ENCODE assay signal across 1 cellular context in the genomic region with DNA sequence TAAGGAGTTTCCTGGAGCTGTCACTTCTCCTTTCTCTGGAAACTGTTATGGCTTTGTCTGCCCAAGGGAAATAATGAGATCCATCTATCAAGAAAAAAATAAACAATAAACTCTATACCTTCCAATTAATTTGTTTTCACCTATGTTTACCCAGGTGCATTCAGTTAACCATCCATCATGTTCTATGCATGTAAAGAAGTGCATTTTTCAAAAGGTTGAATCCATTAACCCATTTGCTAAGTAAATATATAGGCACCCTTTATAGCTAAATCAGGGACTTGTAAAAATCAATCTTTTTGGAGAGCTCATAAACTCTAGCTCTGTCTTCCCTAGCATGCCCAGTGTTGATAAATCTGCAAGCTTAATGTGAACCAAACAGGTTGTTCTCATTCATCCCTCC.
TF ChIP-seq lines count a peak whose summit lies in the region.

No MANE protein-coding gene starts in this region.

TF ChIP-seq in HEK293, 187 proteins besides CTCF, POLR2A, EP300 and RAD21 (continued from another document and continues in another):
- TF ChIP-seq, protein P1, sequence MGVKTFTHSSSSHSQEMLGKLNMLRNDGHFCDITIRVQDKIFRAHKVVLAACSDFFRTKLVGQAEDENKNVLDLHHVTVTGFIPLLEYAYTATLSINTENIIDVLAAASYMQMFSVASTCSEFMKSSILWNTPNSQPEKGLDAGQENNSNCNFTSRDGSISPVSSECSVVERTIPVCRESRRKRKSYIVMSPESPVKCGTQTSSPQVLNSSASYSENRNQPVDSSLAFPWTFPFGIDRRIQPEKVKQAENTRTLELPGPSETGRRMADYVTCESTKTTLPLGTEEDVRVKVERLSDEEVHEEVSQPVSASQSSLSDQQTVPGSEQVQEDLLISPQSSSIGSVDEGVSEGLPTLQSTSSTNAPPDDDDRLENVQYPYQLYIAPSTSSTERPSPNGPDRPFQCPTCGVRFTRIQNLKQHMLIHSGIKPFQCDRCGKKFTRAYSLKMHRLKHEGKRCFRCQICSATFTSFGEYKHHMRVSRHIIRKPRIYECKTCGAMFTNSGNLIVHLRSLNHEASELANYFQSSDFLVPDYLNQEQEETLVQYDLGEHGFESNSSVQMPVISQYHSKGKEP (tag by site-specific recombination; IDR thresholded peaks at IDR 0.05): peak; percentile 99
- TF ChIP-seq ZNF155 (tag by site-specific recombination; IDR thresholded peaks at IDR 0.05) (no peak), ZNF391 (tag by site-specific recombination; IDR thresholded peaks at IDR 0.05; ENCODE audit: borderline replicate concordance, low read depth) (peak; percentile 30; the same call in 1 of the 2 replicates), ZNF514 (tag by site-specific recombination; IDR thresholded peaks at IDR 0.05) (no peak), ZNF19 (tag by site-specific recombination; IDR thresholded peaks at IDR 0.05; ENCODE audit: low read depth) (no peak), ZNF274 (IDR thresholded peaks at IDR 0.05; ENCODE audit: low read length) (no peak), ZNF274 (tag by site-specific recombination; IDR thresholded peaks at IDR 0.05; ENCODE audit: borderline replicate concordance) (no peak), ZNF624 (tag by site-specific recombination; IDR thresholded peaks at IDR 0.05) (no peak), ZNF433 (tag by site-specific recombination; IDR thresholded peaks at IDR 0.05; ENCODE audit: low read depth) (no peak), SP3 (tag by site-specific recombination; IDR thresholded peaks at IDR 0.05) (no peak), FEZF1 (tag by site-specific recombination; IDR thresholded peaks at IDR 0.05) (peak; percentile 92), ZNF658 (tag by site-specific recombination; IDR thresholded peaks at IDR 0.05) (no peak), ZNF133 (tag by site-specific recombination; IDR thresholded peaks at IDR 0.05) (no peak), ZNF585B (tag by site-specific recombination; IDR thresholded peaks at IDR 0.05) (no peak), ZSCAN23 (tag by site-specific recombination; IDR thresholded peaks at IDR 0.05) (no peak), MZF1 (tag by site-specific recombination; IDR thresholded peaks at IDR 0.05; ENCODE audit: borderline replicate concordance) (peak; percentile 75; the same call in 1 of the 2 replicates), OSR2 (tag by site-specific recombination; IDR thresholded peaks at IDR 0.05) (peak; percentile 81), ZNF10 (tag by site-specific recombination; IDR thresholded peaks at IDR 0.05) (no peak), ZNF335 (tag by site-specific recombination; conservative IDR thresholded peaks at IDR 0.05) (no peak), ZNF239 (tag by site-specific recombination; IDR thresholded peaks at IDR 0.05) (no peak), ZNF610 (tag by site-specific recombination; IDR thresholded peaks at IDR 0.05; ENCODE audit: borderline replicate concordance) (peak; percentile 68; the same call in 1 of the 2 replicates), ZNF223 (tag by site-specific recombination; IDR thresholded peaks at IDR 0.05) (no peak)
- TF ChIP-seq, protein P2, sequence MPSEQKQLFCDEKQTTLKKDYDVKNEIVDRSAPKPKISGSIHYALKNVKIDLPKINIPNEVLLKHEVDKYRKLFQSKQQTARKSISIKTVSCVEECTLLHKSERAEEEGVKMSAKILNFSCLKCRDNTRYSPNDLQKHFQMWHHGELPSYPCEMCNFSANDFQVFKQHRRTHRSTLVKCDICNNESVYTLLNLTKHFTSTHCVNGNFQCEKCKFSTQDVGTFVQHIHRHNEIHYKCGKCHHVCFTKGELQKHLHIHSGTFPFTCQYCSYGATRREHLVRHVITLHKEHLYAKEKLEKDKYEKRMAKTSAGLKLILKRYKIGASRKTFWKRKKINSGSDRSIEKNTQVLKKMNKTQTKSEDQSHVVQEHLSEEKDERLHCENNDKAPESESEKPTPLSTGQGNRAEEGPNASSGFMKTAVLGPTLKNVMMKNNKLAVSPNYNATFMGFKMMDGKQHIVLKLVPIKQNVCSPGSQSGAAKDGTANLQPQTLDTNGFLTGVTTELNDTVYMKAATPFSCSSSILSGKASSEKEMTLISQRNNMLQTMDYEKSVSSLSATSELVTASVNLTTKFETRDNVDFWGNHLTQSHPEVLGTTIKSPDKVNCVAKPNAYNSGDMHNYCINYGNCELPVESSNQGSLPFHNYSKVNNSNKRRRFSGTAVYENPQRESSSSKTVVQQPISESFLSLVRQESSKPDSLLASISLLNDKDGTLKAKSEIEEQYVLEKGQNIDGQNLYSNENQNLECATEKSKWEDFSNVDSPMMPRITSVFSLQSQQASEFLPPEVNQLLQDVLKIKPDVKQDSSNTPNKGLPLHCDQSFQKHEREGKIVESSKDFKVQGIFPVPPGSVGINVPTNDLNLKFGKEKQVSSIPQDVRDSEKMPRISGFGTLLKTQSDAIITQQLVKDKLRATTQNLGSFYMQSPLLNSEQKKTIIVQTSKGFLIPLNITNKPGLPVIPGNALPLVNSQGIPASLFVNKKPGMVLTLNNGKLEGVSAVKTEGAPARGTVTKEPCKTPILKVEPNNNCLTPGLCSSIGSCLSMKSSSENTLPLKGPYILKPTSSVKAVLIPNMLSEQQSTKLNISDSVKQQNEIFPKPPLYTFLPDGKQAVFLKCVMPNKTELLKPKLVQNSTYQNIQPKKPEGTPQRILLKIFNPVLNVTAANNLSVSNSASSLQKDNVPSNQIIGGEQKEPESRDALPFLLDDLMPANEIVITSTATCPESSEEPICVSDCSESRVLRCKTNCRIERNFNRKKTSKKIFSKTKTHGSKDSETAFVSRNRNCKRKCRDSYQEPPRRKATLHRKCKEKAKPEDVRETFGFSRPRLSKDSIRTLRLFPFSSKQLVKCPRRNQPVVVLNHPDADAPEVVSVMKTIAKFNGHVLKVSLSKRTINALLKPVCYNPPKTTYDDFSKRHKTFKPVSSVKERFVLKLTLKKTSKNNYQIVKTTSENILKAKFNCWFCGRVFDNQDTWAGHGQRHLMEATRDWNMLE (tag by site-specific recombination; conservative IDR thresholded peaks at IDR 0.05; ENCODE audit: low read depth): no peak
- TF ChIP-seq, protein P3, sequence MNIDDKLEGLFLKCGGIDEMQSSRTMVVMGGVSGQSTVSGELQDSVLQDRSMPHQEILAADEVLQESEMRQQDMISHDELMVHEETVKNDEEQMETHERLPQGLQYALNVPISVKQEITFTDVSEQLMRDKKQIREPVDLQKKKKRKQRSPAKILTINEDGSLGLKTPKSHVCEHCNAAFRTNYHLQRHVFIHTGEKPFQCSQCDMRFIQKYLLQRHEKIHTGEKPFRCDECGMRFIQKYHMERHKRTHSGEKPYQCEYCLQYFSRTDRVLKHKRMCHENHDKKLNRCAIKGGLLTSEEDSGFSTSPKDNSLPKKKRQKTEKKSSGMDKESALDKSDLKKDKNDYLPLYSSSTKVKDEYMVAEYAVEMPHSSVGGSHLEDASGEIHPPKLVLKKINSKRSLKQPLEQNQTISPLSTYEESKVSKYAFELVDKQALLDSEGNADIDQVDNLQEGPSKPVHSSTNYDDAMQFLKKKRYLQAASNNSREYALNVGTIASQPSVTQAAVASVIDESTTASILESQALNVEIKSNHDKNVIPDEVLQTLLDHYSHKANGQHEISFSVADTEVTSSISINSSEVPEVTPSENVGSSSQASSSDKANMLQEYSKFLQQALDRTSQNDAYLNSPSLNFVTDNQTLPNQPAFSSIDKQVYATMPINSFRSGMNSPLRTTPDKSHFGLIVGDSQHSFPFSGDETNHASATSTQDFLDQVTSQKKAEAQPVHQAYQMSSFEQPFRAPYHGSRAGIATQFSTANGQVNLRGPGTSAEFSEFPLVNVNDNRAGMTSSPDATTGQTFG (tag by site-specific recombination; IDR thresholded peaks at IDR 0.05; ENCODE audit: borderline replicate concordance): no peak
- TF ChIP-seq, protein P4, sequence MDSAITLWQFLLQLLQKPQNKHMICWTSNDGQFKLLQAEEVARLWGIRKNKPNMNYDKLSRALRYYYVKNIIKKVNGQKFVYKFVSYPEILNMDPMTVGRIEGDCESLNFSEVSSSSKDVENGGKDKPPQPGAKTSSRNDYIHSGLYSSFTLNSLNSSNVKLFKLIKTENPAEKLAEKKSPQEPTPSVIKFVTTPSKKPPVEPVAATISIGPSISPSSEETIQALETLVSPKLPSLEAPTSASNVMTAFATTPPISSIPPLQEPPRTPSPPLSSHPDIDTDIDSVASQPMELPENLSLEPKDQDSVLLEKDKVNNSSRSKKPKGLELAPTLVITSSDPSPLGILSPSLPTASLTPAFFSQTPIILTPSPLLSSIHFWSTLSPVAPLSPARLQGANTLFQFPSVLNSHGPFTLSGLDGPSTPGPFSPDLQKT (IDR thresholded peaks at IDR 0.05; ENCODE audit: borderline replicate concordance, low read depth, low read length): no peak
- TF ChIP-seq, protein P5, sequence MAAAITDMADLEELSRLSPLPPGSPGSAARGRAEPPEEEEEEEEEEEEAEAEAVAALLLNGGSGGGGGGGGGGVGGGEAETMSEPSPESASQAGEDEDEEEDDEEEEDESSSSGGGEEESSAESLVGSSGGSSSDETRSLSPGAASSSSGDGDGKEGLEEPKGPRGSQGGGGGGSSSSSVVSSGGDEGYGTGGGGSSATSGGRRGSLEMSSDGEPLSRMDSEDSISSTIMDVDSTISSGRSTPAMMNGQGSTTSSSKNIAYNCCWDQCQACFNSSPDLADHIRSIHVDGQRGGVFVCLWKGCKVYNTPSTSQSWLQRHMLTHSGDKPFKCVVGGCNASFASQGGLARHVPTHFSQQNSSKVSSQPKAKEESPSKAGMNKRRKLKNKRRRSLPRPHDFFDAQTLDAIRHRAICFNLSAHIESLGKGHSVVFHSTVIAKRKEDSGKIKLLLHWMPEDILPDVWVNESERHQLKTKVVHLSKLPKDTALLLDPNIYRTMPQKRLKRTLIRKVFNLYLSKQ (tag by site-specific recombination; IDR thresholded peaks at IDR 0.05; ENCODE audit: borderline replicate concordance): no peak
- TF ChIP-seq, protein P6, sequence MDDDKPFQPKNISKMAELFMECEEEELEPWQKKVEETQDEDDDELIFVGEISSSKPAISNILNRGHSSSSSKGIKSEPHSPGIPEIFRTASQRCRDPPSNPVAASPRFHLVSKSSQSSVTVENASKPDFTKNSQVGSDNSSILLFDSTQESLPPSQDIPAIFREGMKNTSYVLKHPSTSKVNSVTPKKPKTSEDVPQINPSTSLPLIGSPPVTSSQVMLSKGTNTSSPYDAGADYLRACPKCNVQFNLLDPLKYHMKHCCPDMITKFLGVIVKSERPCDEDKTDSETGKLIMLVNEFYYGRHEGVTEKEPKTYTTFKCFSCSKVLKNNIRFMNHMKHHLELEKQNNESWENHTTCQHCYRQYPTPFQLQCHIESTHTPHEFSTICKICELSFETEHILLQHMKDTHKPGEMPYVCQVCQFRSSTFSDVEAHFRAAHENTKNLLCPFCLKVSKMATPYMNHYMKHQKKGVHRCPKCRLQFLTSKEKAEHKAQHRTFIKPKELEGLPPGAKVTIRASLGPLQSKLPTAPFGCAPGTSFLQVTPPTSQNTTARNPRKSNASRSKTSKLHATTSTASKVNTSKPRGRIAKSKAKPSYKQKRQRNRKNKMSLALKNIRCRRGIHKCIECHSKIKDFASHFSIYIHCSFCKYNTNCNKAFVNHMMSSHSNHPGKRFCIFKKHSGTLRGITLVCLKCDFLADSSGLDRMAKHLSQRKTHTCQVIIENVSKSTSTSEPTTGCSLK (tag by site-specific recombination; IDR thresholded peaks at IDR 0.05): no peak
- TF ChIP-seq, protein P7, sequence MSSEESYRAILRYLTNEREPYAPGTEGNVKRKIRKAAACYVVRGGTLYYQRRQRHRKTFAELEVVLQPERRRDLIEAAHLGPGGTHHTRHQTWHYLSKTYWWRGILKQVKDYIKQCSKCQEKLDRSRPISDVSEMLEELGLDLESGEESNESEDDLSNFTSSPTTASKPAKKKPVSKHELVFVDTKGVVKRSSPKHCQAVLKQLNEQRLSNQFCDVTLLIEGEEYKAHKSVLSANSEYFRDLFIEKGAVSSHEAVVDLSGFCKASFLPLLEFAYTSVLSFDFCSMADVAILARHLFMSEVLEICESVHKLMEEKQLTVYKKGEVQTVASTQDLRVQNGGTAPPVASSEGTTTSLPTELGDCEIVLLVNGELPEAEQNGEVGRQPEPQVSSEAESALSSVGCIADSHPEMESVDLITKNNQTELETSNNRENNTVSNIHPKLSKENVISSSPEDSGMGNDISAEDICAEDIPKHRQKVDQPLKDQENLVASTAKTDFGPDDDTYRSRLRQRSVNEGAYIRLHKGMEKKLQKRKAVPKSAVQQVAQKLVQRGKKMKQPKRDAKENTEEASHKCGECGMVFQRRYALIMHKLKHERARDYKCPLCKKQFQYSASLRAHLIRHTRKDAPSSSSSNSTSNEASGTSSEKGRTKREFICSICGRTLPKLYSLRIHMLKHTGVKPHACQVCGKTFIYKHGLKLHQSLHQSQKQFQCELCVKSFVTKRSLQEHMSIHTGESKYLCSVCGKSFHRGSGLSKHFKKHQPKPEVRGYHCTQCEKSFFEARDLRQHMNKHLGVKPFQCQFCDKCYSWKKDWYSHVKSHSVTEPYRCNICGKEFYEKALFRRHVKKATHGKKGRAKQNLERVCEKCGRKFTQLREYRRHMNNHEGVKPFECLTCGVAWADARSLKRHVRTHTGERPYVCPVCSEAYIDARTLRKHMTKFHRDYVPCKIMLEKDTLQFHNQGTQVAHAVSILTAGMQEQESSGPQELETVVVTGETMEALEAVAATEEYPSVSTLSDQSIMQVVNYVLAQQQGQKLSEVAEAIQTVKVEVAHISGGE (tag by site-specific recombination; conservative IDR thresholded peaks at IDR 0.05; ENCODE audit: low read depth): no peak
- TF ChIP-seq, protein P8, sequence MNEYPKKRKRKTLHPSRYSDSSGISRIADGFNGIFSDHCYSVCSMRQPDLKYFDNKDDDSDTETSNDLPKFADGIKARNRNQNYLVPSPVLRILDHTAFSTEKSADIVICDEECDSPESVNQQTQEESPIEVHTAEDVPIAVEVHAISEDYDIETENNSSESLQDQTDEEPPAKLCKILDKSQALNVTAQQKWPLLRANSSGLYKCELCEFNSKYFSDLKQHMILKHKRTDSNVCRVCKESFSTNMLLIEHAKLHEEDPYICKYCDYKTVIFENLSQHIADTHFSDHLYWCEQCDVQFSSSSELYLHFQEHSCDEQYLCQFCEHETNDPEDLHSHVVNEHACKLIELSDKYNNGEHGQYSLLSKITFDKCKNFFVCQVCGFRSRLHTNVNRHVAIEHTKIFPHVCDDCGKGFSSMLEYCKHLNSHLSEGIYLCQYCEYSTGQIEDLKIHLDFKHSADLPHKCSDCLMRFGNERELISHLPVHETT (tag by site-specific recombination; IDR thresholded peaks at IDR 0.05): no peak
- TF ChIP-seq, protein P9, sequence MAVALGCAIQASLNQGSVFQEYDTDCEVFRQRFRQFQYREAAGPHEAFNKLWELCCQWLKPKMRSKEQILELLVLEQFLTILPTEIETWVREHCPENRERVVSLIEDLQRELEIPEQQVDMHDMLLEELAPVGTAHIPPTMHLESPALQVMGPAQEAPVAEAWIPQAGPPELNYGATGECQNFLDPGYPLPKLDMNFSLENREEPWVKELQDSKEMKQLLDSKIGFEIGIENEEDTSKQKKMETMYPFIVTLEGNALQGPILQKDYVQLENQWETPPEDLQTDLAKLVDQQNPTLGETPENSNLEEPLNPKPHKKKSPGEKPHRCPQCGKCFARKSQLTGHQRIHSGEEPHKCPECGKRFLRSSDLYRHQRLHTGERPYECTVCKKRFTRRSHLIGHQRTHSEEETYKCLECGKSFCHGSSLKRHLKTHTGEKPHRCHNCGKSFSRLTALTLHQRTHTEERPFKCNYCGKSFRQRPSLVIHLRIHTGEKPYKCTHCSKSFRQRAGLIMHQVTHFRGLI (tag by site-specific recombination; IDR thresholded peaks at IDR 0.05): no peak
- TF ChIP-seq, protein P10, sequence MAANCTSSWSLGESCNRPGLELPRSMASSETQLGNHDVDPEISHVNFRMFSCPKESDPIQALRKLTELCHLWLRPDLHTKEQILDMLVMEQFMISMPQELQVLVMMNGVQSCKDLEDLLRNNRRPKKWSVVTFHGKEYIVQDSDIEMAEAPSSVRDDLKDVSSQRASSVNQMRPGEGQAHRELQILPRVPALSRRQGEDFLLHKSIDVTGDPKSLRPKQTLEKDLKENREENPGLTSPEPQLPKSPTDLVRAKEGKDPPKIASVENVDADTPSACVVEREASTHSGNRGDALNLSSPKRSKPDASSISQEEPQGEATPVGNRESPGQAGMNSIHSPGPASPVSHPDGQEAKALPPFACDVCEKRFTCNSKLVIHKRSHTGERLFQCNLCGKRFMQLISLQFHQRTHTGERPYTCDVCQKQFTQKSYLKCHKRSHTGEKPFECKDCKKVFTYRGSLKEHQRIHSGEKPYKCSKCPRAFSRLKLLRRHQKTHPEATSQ (tag by site-specific recombination; IDR thresholded peaks at IDR 0.05): no peak
